ENCODE assay signal across 19 cellular contexts in genomic region chr13:74077847-74078246, GRCh38. TPM values are rescaled to one million over a fixed set of nuclear protein-coding genes. Genes with fewer than 3 reads are reported as not detected.
DNase-seq lines count a peak whose midpoint lies in the region; ATAC-seq and TF ChIP-seq lines count a peak whose summit lies in the region.
"Had no signal": no experiment of that assay in that cellular context is flagged by ENCODE, and none has a peak within 500 bp of the region (broad histone marks: within the 10 kb centered on the region; RNA-seq: fewer than 3 reads in every experiment).

No MANE protein-coding gene starts in this region.

- no peaks in the 10 kb centered on the region for H3K9me3 Mint-ChIP-seq in activated naive CD4-positive, alpha-beta T cell treated with anti-CD3 and anti-CD28 coated beads, Interleukin-2, amount 50 U/mL, for 24 hours
- H3K9me3 Mint-ChIP-seq: dendritic cell treated with granulocyte-macrophage colony-stimulating factor and Interleukin-4, amounts not matched to agents 40 ng/mL and 50 ng/mL, for 4 days had no signal

- H3K36me3 ChIP-seq in OCI-LY7 (ENCODE audit: insufficient read depth, low read length) = peaks cover 13% of the 10 kb centered on the region; the same call in 1 of the 2 replicates
- H3K36me3 ChIP-seq in sigmoid colon = no peaks in the 10 kb centered on the region
- H3K36me3 ChIP-seq in upper lobe of right lung = no peaks in the 10 kb centered on the region
- H3K36me3 ChIP-seq: adrenal gland had no signal

- no peaks in the 10 kb centered on the region for H3K27me3 ChIP-seq in sigmoid colon
- no peaks in the 10 kb centered on the region for H3K27me3 ChIP-seq in upper lobe of right lung
- H3K27me3 ChIP-seq in dorsolateral prefrontal cortex = no peaks in the 10 kb centered on the region
- H3K27me3 ChIP-seq: adrenal gland had no signal

- no peaks in the 10 kb centered on the region for H4K20me1 ChIP-seq in OCI-LY7 (ENCODE audit: insufficient read depth, low read length)

- peaks cover 62% of the 10 kb centered on the region; the same call in 1 of the 2 replicates for H3K79me2 ChIP-seq in OCI-LY7 (ENCODE audit: insufficient read depth, low read depth, low read length)

- DNase-seq in activated naive CD4-positive, alpha-beta T cell treated with anti-CD3 and anti-CD28 coated beads, Interleukin-2, amount 50 U/mL, for 16 hours = no peak
- DNase-seq in OCI-LY7 (ENCODE audit: low spot score) (no peak), globus pallidus (ENCODE audit: low spot score) (peak; percentile 21), sigmoid colon (no peak), upper lobe of right lung (no peak), dorsolateral prefrontal cortex (no peak), mesenteric fat pad (ENCODE audit: low spot score) (no peak)
- DNase-seq: activated CD4-positive, alpha-beta T cell treated with anti-CD3 and anti-CD28 coated beads, Interleukin-2, amount 50 U/mL, for 4 hours; activated T-cell treated with anti-CD3 and anti-CD28 coated beads, Interleukin-2, amount 50 U/mL, for 48 hours; adrenal gland; CD4-positive, CD25-positive, alpha-beta regulatory T cell; DMS79 treated with DMSO at 0.1 percent for 48 hours; MV-4-11; NCI-H2029 treated with DMSO at 0.1 percent for 48 hours; NCI-H526; PC-9 had no signal

- no TSS peak for BruUV-seq in OCI-LY7 (replicated peaks; lab: Mats Ljungman, UMichigan)

- TF ChIP-seq EP300 in sigmoid colon (IDR thresholded peaks at IDR 0.05) = peak in 1 of 4 donors; percentile 45

- H3K27ac ChIP-seq in OCI-LY7 (ENCODE audit: low read depth, low read length, poor library complexity, severe bottlenecking) = no peak overlapping the region
- peak overlapping the region; percentile 15 to 74 (median 62) for H3K27ac ChIP-seq in sigmoid colon
- H3K27ac ChIP-seq in upper lobe of right lung = no peak overlapping the region
- H3K27ac ChIP-seq in dorsolateral prefrontal cortex = no peak overlapping the region
- H3K27ac ChIP-seq: PC-9 had no signal

- intact Hi-C loops in OCI-LY7 (cut with micrococcal nuclease; ENCODE audit: unreplicated experiment) = no loop called here
- intact Hi-C loops in sigmoid colon (cut with DNase I) = loop anchor here (5.0 kb wide), 2 partner anchors 34 to 54 kb away; partner anchors contain the start of gene KLF12
- intact Hi-C loops in upper lobe of right lung (cut with DNase I) = no loop called here
- intact Hi-C loops in dorsolateral prefrontal cortex (cut with DNase I) = no loop called here

- POLR2A ChIA-PET in OCI-LY7 (lab: Charles Lee) = interaction anchor here (0.9 to 1.0 kb wide), 2 partner anchors 10 to 18 kb away, joined by 3 to 6 read pairs; no protein-coding TSS in a partner anchor

- peak overlapping the region; percentile 68 for H3K27ac Mint-ChIP-seq in activated naive CD4-positive, alpha-beta T cell treated with anti-CD3 and anti-CD28 coated beads, Interleukin-2, amount 50 U/mL, for 24 hours
- H3K27ac Mint-ChIP-seq: CD4-positive, CD25-positive, alpha-beta regulatory T cell; dendritic cell treated with granulocyte-macrophage colony-stimulating factor and Interleukin-4, amounts not matched to agents 40 ng/mL and 50 ng/mL, for 4 days had no signal

- TF ChIP-seq POLR2A in sigmoid colon (IDR thresholded peaks at IDR 0.05) = no peak

- ATAC-seq in upper lobe of right lung = no peak
- ATAC-seq: esophagus mucosa had no signal

- H3K4me1 ChIP-seq in OCI-LY7 (ENCODE audit: insufficient read depth, low read length, poor library complexity, severe bottlenecking) (peaks cover 51% of the 10 kb centered on the region), sigmoid colon (peaks cover 0 to 64% (median 39%) of the 10 kb centered on the region in 4 donors), upper lobe of right lung (peaks cover 4% of the 10 kb centered on the region)

- WGBS in sigmoid colon, 2 donors = 79 to 86% methylated on average over 3 of the region's 3 CpGs

- H3K9me2 ChIP-seq in OCI-LY7 (ENCODE audit: insufficient read depth, low read length) = no peaks in the 10 kb centered on the region

- peaks cover 10% of the 10 kb centered on the region for H3K36me3 Mint-ChIP-seq in activated naive CD4-positive, alpha-beta T cell treated with anti-CD3 and anti-CD28 coated beads, Interleukin-2, amount 50 U/mL, for 24 hours

- no peak for TF ChIP-seq CTCF in OCI-LY7 (conservative IDR thresholded peaks at IDR 0.05; ENCODE audit: low read length)
- no peak for TF ChIP-seq CTCF in sigmoid colon (IDR thresholded peaks at IDR 0.05)
- no peak for TF ChIP-seq CTCF in upper lobe of right lung (IDR thresholded peaks at IDR 0.05)
- no peak for TF ChIP-seq CTCF in dorsolateral prefrontal cortex (IDR thresholded peaks at IDR 0.05 in 54 of 56, conservative IDR thresholded peaks at IDR 0.05 in 2 of 56; ENCODE audit: low read depth in 1 of 56, partially characterized antibody in 56 of 56)

- H3K9me3 ChIP-seq in OCI-LY7 (ENCODE audit: low read length) (peaks cover 4% of the 10 kb centered on the region; the same call in 1 of the 2 replicates), sigmoid colon (no peaks in the 10 kb centered on the region), upper lobe of right lung (no peaks in the 10 kb centered on the region)
- H3K9me3 ChIP-seq: adrenal gland had no signal

- H3K4me3 ChIP-seq in OCI-LY7 (ENCODE audit: low read depth, low read length, poor library complexity, severe bottlenecking) (no peak overlapping the region), sigmoid colon (peak overlapping the region in 1 of 4 donors; percentile 2), upper lobe of right lung (no peak overlapping the region), dorsolateral prefrontal cortex (peak overlapping the region in 1 of 59 donors; percentile 8)
- H3K4me3 ChIP-seq: adrenal gland, PC-9 had no signal

- H3K4me3 Mint-ChIP-seq in activated naive CD4-positive, alpha-beta T cell treated with anti-CD3 and anti-CD28 coated beads, Interleukin-2, amount 50 U/mL, for 24 hours = no peak overlapping the region
- H3K4me3 Mint-ChIP-seq: CD4-positive, CD25-positive, alpha-beta regulatory T cell; dendritic cell treated with granulocyte-macrophage colony-stimulating factor and Interleukin-4, amounts not matched to agents 40 ng/mL and 50 ng/mL, for 4 days had no signal

- peak overlapping the region; percentile 24; the same call in 1 of the 2 replicates for H3K4me2 ChIP-seq in OCI-LY7 (ENCODE audit: low read length)
- H3K4me2 ChIP-seq: PC-9 had no signal

- H3K27me3 Mint-ChIP-seq in activated naive CD4-positive, alpha-beta T cell treated with anti-CD3 and anti-CD28 coated beads, Interleukin-2, amount 50 U/mL, for 24 hours = no peaks in the 10 kb centered on the region
- H3K27me3 Mint-ChIP-seq: CD4-positive, CD25-positive, alpha-beta regulatory T cell; dendritic cell treated with granulocyte-macrophage colony-stimulating factor and Interleukin-4, amounts not matched to agents 40 ng/mL and 50 ng/mL, for 4 days had no signal

- H3K4me1 Mint-ChIP-seq in activated naive CD4-positive, alpha-beta T cell treated with anti-CD3 and anti-CD28 coated beads, Interleukin-2, amount 50 U/mL, for 24 hours = peaks cover 88% of the 10 kb centered on the region

- CTCF ChIA-PET in OCI-LY7 (lab: Charles Lee; ENCODE audit: unreplicated experiment) = no interaction called here

- no peak overlapping the region for H2AFZ ChIP-seq in OCI-LY7 (ENCODE audit: low read length)
- H2AFZ ChIP-seq: PC-9 had no signal

RNA-seq across cellular contexts. Expression of gene KLF12, which starts 56.4 kb away (rescaled TPM):
- 13.3 and 14.3 TPM in 2 replicates for total RNA-seq in OCI-LY7 (2014; rRNA removed; shearing (Covaris generic))
- 40.1 and 41.9 TPM in 2 replicates for total RNA-seq in OCI-LY7 (2022)
- total RNA-seq in sigmoid colon = 10 to 100 TPM; 12.2 to 16.1 (median 13.7) TPM
- polyA plus RNA-seq in sigmoid colon = 1 to 10 TPM in 1 of 3 donors, under 1 TPM in 2; 0.46 to 3.0 (median 0.60) TPM
- total RNA-seq in upper lobe of right lung = 10.2 TPM
- total RNA-seq in dorsolateral prefrontal cortex = 10 to 100 TPM; 15.9 to 57.5 (median 36.6) TPM
- 4.8 TPM for total RNA-seq in mesenteric fat pad

Comparison
In these comparisons a context has a peak if more than half of its experiments do, and no peak if none do; other contexts are left out.
1. H3K27ac ChIP-seq: peak in sigmoid colon (4 of 4); none in OCI-LY7 (single experiment), upper lobe of right lung (single experiment) and dorsolateral prefrontal cortex (0 of 59).